In the genomic region with DNA sequence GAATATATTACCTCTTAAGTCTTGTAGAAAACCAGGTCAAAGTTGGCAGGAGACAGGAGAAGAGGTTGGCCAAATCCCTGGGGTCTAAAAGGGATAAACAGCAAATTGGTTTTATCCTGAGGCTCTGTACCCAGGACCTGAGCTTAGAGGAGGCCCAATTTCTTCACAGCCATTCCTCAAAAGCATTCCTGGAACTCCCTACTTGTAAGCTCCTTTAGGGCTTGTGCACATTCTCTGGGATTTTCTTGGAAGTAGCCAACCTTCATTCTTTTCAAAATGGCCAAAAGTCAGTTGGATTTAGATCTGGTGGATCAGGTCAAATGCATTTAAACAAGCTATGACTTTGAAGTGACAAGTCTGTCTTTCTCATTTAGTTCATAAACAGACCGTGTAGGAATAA, we compare ENCODE assay signal across 10 cellular contexts.
"Had no signal": no experiment of that assay in that cellular context is flagged by ENCODE, and none has a peak within 500 bp of the region (broad histone marks: within the 10 kb centered on the region; RNA-seq: fewer than 3 reads in every experiment).

No MANE protein-coding gene starts in this region.

- H3K27ac ChIP-seq: HL-60 had no signal

- H3K27ac Mint-ChIP-seq: GM23338, H9, HFFc6, IgD-negative memory B cell had no signal

- FAIRE-seq: H1, H54, HepG2 had no signal

- H3K27me3 Mint-ChIP-seq: IgD-negative memory B cell had no signal

- H3K4me3 ChIP-seq: GM23338 had no signal

- ATAC-seq: GM23338, HepG2 had no signal

- H3K4me1 Mint-ChIP-seq: IgD-negative memory B cell had no signal

- DNase-seq: H9, HCEC 1CT, HFFc6, KBM-7 had no signal

- H3K4me3 Mint-ChIP-seq: GM23338, H9, HFFc6, IgD-negative memory B cell had no signal

- H3K4me2 ChIP-seq: GM23338 had no signal
